24 cellular contexts compared by ENCODE assay signal in the genomic region with DNA sequence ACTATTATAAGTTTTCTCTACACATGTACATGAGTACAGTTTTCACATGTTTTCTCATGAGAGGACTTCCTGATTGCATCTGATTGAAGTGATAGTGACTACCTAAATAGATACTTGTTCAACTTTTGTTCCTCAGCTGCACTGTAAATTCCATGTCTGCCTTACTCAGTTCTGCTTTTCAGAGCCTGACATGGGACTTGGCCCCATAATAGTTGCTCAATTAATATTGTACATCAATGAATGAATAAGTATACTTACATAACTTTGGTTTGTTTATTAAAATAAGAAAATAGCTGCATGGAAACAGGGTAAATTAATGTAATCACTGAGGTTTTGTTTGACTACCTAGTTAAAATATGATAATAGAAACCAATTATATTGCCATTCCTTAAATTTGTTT.
"Had no signal": no experiment of that assay in that cellular context is flagged by ENCODE, and none has a peak within 500 bp of the region (broad histone marks: within the 10 kb centered on the region; RNA-seq: fewer than 3 reads in every experiment).

No MANE protein-coding gene starts in this region.

- FAIRE-seq: bronchial epithelial cell had no signal

- H3K4me3 ChIP-seq: adrenal gland, ascending aorta, body of pancreas, breast epithelium, cardiac muscle cell, colonic mucosa had no signal

- H3K27me3 ChIP-seq: adrenal gland, ascending aorta, body of pancreas, brain microvascular endothelial cell, breast epithelium, cardiac muscle cell, colonic mucosa had no signal

- H3K9me3 ChIP-seq: adrenal gland, ascending aorta, body of pancreas, breast epithelium, colonic mucosa had no signal

- H3K36me3 ChIP-seq: adrenal gland, ascending aorta, brain microvascular endothelial cell, breast epithelium, cardiac muscle cell, colonic mucosa had no signal

- DNase-seq: activated effector memory CD4-positive, alpha-beta T cell treated with anti-CD3 and anti-CD28 coated beads, Interleukin-2, amount 50 U/mL, for 16 hours; activated effector memory CD4-positive, alpha-beta T cell treated with Interleukin-2 at 50 U/mL for 16 hours; activated gamma-delta T cell; activated gamma-delta T cell treated with Interleukin-2 at 50 U/mL for 16 hours; activated naive CD4-positive, alpha-beta T cell; activated naive CD4-positive, alpha-beta T cell treated with anti-CD3 and anti-CD28 coated beads, Interleukin-2, amount 10 ng/mL, durations not matched to agents 7 days and 5 days; activated naive CD4-positive, alpha-beta T cell treated with anti-CD3 and anti-CD28 coated beads, Interleukin-2, amount 50 U/mL, for 16 hours; activated naive CD4-positive, alpha-beta T cell treated with Interleukin-2 at 50 U/mL for 16 hours; activated naive CD8-positive, alpha-beta T cell treated with anti-CD3 and anti-CD28 coated beads for 36 hours; activated naive CD8-positive, alpha-beta T cell treated with anti-CD3 and anti-CD28 coated beads, Interleukin-2, amount 10 ng/mL, durations not matched to agents 7 days and 5 days; activated naive CD8-positive, alpha-beta T cell treated with anti-CD3 and anti-CD28 coated beads, Interleukin-2, amount 50 U/mL, for 24 hours; activated T-cell treated with anti-CD3 and anti-CD28 coated beads, Interleukin-2, amount 50 U/mL, for 48 hours; activated T-cell treated with anti-CD3 and anti-CD28 coated beads, Interleukin-2, amount 50 U/mL, for 72 hours; aorta; cerebellar nuclear complex had no signal

- H3K27ac ChIP-seq: adrenal gland, ascending aorta, body of pancreas, brain microvascular endothelial cell, breast epithelium, cardiac muscle cell, colonic mucosa had no signal

- H3K4me1 ChIP-seq: adrenal gland, body of pancreas, breast epithelium, colonic mucosa had no signal

- ATAC-seq: activated naive CD8-positive, alpha-beta T cell treated with anti-CD3 and anti-CD28 coated beads, Interleukin-2, amount 50 U/mL, for 24 hours; activated T-helper 17 cell treated with anti-CD3 and anti-CD28 coated beads, Interleukin-2, amount 50 U/mL, for 72 hours; body of pancreas had no signal
